Comparison of ENCODE assay signal across 8 cellular contexts in genomic region chr16:683396-684066, GRCh38. TPM values are rescaled to one million over a fixed set of nuclear protein-coding genes. Genes with fewer than 3 reads are reported as not detected.
DNase-seq lines count a peak whose midpoint lies in the region; TF ChIP-seq lines count a peak whose summit lies in the region.

No MANE protein-coding gene starts in this region.

- DNase-seq in CD4-positive, alpha-beta memory T cell = no peak
- DNase-seq in ecto neural progenitor cell (ENCODE audit: low spot score) (no peak), NCI-H146 treated with DMSO at 0.1 percent for 48 hours (lab: John Stamatoyannopoulos, UW; ENCODE audit: unreplicated experiment) (no peak), NOMO-1 treated with dmso at 0.1 percent for 144 hours (lab: John Stamatoyannopoulos, UW; ENCODE audit: unreplicated experiment) (no peak), GM03348 (ENCODE audit: low spot score) (no peak)

- H3K36me3 ChIP-seq in CD4-positive, alpha-beta memory T cell (ENCODE audit: insufficient read depth, low read length) = peaks cover 12% of the 10 kb centered on the region

- peak overlapping the region in 6 of 7 donors; percentile 42 to 91 (median 62) for H3K27ac Mint-ChIP-seq in CD4-positive, alpha-beta memory T cell
- H3K27ac Mint-ChIP-seq in nephron = no peak overlapping the region

- CTCF ChIA-PET in CD4-positive, alpha-beta memory T cell (lab: Charles Lee; ENCODE audit: partially characterized antibody) = no interaction called here

- no peaks in the 10 kb centered on the region for H3K9me3 ChIP-seq in CD4-positive, alpha-beta memory T cell (ENCODE audit: control insufficient read depth in 1 of 2, low read length in 2 of 2)

- POLR2A ChIA-PET in CD4-positive, alpha-beta memory T cell (lab: Charles Lee; ENCODE audit: partially characterized antibody) = interaction anchor here (1.0 to 10.2 kb wide), 9 partner anchors 8 to 47 kb away, joined by 3 to 212 read pairs (median 7); partner anchors contain the start of genes RHBDL1, RHOT2 and WDR24

- H3K4me1 Mint-ChIP-seq in CD4-positive, alpha-beta memory T cell = peaks cover 5 to 43% (median 27%) of the 10 kb centered on the region in 4 donors
- H3K4me1 Mint-ChIP-seq in nephron = peaks cover 4% of the 10 kb centered on the region

- peaks cover 4 to 17% of the 10 kb centered on the region in 2 donors for H3K36me3 Mint-ChIP-seq in CD4-positive, alpha-beta memory T cell
- no peaks in the 10 kb centered on the region for H3K36me3 Mint-ChIP-seq in nephron (ENCODE audit: low read depth)

- no peak for TF ChIP-seq CTCF in nephron (IDR thresholded peaks at IDR 0.05; ENCODE audit: unreplicated experiment in 3 of 3)

- H3K4me3 ChIP-seq in CD4-positive, alpha-beta memory T cell (ENCODE audit: low read length in 2 of 2) = peak overlapping the region in 1 of 2 donors; percentile 62

- no peaks in the 10 kb centered on the region for H3K27me3 Mint-ChIP-seq in CD4-positive, alpha-beta memory T cell
- no peaks in the 10 kb centered on the region for H3K27me3 Mint-ChIP-seq in nephron (ENCODE audit: low read depth)

- intact Hi-C loops in CD4-positive, alpha-beta memory T cell (cut with micrococcal nuclease) = loop anchor here (1.0 to 2.0 kb wide), 2 partner anchors 15 to 35 kb away; partner anchors contain the start of genes RHOT2 and WDR90

- TF ChIP-seq EP300 in Ishikawa (IDR thresholded peaks at IDR 0.05; ENCODE audit: borderline replicate concordance) = no peak

- peak overlapping the region; percentile 70 for H3K27ac ChIP-seq in CD4-positive, alpha-beta memory T cell (ENCODE audit: low read depth, low read length)
- H3K27ac ChIP-seq in cingulate gyrus (ENCODE audit: low read depth, low read length) = peak overlapping the region; percentile 47

- peak overlapping the region; percentile 41 to 77 (median 67) for H3K4me3 Mint-ChIP-seq in CD4-positive, alpha-beta memory T cell
- peak overlapping the region; percentile 77 to 85 (median 83) for H3K4me3 Mint-ChIP-seq in nephron

- peaks cover 57% of the 10 kb centered on the region for H3K4me1 ChIP-seq in CD4-positive, alpha-beta memory T cell (ENCODE audit: insufficient read depth, low read length)

- peaks cover 0 to 1% (median 0%) of the 10 kb centered on the region in 8 donors for H3K9me3 Mint-ChIP-seq in CD4-positive, alpha-beta memory T cell
- H3K9me3 Mint-ChIP-seq in nephron = no peaks in the 10 kb centered on the region

- no peaks in the 10 kb centered on the region for H3K27me3 ChIP-seq in CD4-positive, alpha-beta memory T cell (ENCODE audit: insufficient read depth, low read length)

- TF ChIP-seq RAD21 in Ishikawa (IDR thresholded peaks at IDR 0.05; ENCODE audit: low read depth) = no peak

TF ChIP-seq in Ishikawa, 13 proteins besides CTCF, POLR2A, EP300 and RAD21:
- TF ChIP-seq CEBPB (IDR thresholded peaks at IDR 0.05) (no peak), CREB1 (IDR thresholded peaks at IDR 0.05; ENCODE audit: low read depth) (no peak), REST (IDR thresholded peaks at IDR 0.05; ENCODE audit: low read depth) (no peak), TAF1 (IDR thresholded peaks at IDR 0.05; ENCODE audit: low read depth) (no peak; the same call in 1 of the 2 replicates), EGR1 (IDR thresholded peaks at IDR 0.05) (0 out of 2 replicates have a peak, but pooled peaks have one; percentile 56), ZBTB7A (IDR thresholded peaks at IDR 0.05; ENCODE audit: low read depth) (peak; percentile 58), TEAD4 (IDR thresholded peaks at IDR 0.05) (peak; percentile 8; the same call in 1 of the 2 replicates), NFIC (IDR thresholded peaks at IDR 0.05) (no peak), USF1 (IDR thresholded peaks at IDR 0.05) (no peak), TCF12 (IDR thresholded peaks at IDR 0.05; ENCODE audit: low read depth) (no peak), FOXM1 (IDR thresholded peaks at IDR 0.05; ENCODE audit: borderline replicate concordance, low read depth) (no peak)

RNA-seq across cellular contexts. Expression of gene JMJD8, which starts 0.6 kb away (rescaled TPM):
- 10 to 100 TPM; 45.0 to 49.0 TPM for total RNA-seq in CD4-positive, alpha-beta memory T cell
- polyA plus RNA-seq in CD4-positive, alpha-beta memory T cell = 10 to 100 TPM; 43.9 to 60.3 TPM

RNA-seq across cellular contexts. Expression of gene STUB1, which starts 3.3 kb away (rescaled TPM):
- total RNA-seq in CD4-positive, alpha-beta memory T cell = 100 to 1,000 TPM in 1 of 2 experiments, 10 to 100 TPM in 1; 97.2 to 110 TPM
- 100 to 1,000 TPM; 147 to 181 TPM for polyA plus RNA-seq in CD4-positive, alpha-beta memory T cell

RNA-seq across cellular contexts. Expression of gene WDR24, which starts 6.7 kb away (rescaled TPM):
- 10 to 100 TPM; 15.5 to 16.1 TPM for total RNA-seq in CD4-positive, alpha-beta memory T cell
- 10 to 100 TPM; 10.2 to 12.2 TPM for polyA plus RNA-seq in CD4-positive, alpha-beta memory T cell

RNA-seq across cellular contexts. Expression of gene RHBDL1, which starts 8.1 kb away (rescaled TPM):
- 1 to 10 TPM; 2.2 to 2.4 TPM for total RNA-seq in CD4-positive, alpha-beta memory T cell
- polyA plus RNA-seq in CD4-positive, alpha-beta memory T cell = 1 to 10 TPM; 2.1 to 2.8 TPM

RNA-seq across cellular contexts. Expression of gene RHOT2, which starts 15.6 kb away (rescaled TPM):
- 100 to 1,000 TPM; 254 to 263 TPM for total RNA-seq in CD4-positive, alpha-beta memory T cell
- 10 to 100 TPM; 46.6 to 54.3 TPM for polyA plus RNA-seq in CD4-positive, alpha-beta memory T cell

Comparison
In these comparisons a context has a peak if more than half of its experiments do, and no peak if none do; other contexts are left out.
1. H3K27ac Mint-ChIP-seq: peak in CD4-positive, alpha-beta memory T cell (6 of 7); none in nephron (0 of 3).